In the genomic region with DNA sequence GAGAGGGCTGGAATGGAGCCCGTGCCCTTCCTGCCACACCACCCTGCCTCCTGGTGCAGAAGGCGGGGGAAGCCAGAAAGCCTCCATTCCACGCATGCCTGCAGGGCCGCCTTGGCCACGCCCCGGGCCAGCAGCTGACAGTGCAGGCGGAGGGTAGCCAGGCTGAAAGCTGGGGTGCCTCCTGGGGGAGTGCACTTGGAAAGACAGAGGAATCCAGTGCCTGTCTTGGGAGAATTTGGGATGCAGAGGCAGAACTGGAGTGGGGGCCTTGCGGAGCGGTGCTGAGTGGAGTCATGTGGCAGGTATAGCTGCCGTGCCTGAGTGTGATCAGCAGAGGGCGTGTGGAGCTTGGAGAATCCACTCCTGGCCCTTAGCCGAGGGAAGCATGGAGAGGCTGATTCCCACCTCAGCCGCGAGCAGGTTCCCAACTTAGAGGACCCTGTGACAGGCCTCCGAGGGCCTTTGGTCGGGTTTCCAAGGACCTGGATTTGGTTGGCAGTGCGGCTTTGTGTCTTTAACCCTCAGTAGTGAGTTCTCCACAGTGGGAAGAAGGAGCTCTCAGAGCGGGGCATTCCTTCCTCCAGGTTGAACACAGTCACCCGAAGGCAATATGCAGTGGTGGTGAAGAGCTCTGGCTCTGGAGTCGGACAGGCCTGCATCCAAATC, we compare ENCODE assay signal across 1 cellular context.
TF ChIP-seq lines count a peak whose summit lies in the region.

No MANE protein-coding gene starts in this region.

TF ChIP-seq in K562, 482 proteins besides CTCF, POLR2A, EP300 and RAD21 (continued from another document and continues in another):
- TF ChIP-seq, protein P1, sequence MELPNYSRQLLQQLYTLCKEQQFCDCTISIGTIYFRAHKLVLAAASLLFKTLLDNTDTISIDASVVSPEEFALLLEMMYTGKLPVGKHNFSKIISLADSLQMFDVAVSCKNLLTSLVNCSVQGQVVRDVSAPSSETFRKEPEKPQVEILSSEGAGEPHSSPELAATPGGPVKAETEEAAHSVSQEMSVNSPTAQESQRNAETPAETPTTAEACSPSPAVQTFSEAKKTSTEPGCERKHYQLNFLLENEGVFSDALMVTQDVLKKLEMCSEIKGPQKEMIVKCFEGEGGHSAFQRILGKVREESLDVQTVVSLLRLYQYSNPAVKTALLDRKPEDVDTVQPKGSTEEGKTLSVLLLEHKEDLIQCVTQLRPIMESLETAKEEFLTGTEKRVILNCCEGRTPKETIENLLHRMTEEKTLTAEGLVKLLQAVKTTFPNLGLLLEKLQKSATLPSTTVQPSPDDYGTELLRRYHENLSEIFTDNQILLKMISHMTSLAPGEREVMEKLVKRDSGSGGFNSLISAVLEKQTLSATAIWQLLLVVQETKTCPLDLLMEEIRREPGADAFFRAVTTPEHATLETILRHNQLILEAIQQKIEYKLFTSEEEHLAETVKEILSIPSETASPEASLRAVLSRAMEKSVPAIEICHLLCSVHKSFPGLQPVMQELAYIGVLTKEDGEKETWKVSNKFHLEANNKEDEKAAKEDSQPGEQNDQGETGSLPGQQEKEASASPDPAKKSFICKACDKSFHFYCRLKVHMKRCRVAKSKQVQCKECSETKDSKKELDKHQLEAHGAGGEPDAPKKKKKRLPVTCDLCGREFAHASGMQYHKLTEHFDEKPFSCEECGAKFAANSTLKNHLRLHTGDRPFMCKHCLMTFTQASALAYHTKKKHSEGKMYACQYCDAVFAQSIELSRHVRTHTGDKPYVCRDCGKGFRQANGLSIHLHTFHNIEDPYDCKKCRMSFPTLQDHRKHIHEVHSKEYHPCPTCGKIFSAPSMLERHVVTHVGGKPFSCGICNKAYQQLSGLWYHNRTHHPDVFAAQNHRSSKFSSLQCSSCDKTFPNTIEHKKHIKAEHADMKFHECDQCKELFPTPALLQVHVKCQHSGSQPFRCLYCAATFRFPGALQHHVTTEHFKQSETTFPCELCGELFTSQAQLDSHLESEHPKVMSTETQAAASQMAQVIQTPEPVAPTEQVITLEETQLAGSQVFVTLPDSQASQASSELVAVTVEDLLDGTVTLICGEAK (IDR thresholded peaks at IDR 0.05) = no peak
- TF ChIP-seq, protein P1 (CRISPR knock-in tag; IDR thresholded peaks at IDR 0.05) = no peak
- TF ChIP-seq ZNF764 (CRISPR knock-in tag; IDR thresholded peaks at IDR 0.05; ENCODE audit: low read depth) = no peak
- no peak for TF ChIP-seq FOXA1 (IDR thresholded peaks at IDR 0.05; ENCODE audit: borderline replicate concordance)
- TF ChIP-seq, protein P2, sequence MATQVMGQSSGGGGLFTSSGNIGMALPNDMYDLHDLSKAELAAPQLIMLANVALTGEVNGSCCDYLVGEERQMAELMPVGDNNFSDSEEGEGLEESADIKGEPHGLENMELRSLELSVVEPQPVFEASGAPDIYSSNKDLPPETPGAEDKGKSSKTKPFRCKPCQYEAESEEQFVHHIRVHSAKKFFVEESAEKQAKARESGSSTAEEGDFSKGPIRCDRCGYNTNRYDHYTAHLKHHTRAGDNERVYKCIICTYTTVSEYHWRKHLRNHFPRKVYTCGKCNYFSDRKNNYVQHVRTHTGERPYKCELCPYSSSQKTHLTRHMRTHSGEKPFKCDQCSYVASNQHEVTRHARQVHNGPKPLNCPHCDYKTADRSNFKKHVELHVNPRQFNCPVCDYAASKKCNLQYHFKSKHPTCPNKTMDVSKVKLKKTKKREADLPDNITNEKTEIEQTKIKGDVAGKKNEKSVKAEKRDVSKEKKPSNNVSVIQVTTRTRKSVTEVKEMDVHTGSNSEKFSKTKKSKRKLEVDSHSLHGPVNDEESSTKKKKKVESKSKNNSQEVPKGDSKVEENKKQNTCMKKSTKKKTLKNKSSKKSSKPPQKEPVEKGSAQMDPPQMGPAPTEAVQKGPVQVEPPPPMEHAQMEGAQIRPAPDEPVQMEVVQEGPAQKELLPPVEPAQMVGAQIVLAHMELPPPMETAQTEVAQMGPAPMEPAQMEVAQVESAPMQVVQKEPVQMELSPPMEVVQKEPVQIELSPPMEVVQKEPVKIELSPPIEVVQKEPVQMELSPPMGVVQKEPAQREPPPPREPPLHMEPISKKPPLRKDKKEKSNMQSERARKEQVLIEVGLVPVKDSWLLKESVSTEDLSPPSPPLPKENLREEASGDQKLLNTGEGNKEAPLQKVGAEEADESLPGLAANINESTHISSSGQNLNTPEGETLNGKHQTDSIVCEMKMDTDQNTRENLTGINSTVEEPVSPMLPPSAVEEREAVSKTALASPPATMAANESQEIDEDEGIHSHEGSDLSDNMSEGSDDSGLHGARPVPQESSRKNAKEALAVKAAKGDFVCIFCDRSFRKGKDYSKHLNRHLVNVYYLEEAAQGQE (CRISPR knock-in tag; IDR thresholded peaks at IDR 0.05; ENCODE audit: low read depth) = no peak
- no peak for TF ChIP-seq MYBL2 (IDR thresholded peaks at IDR 0.05; ENCODE audit: low read depth)
- TF ChIP-seq MYBL2 (CRISPR knock-in tag; IDR thresholded peaks at IDR 0.05; ENCODE audit: borderline replicate concordance) = no peak
- TF ChIP-seq, protein P3, sequence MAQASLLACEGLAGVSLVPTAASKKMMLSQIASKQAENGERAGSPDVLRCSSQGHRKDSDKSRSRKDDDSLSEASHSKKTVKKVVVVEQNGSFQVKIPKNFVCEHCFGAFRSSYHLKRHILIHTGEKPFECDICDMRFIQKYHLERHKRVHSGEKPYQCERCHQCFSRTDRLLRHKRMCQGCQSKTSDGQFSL (CRISPR knock-in tag; IDR thresholded peaks at IDR 0.05) = no peak
- TF ChIP-seq, protein P3 (tag; IDR thresholded peaks at IDR 0.05) = no peak
- peak; percentile 90 for TF ChIP-seq STAG1 (CRISPR knock-in tag; IDR thresholded peaks at IDR 0.05; ENCODE audit: borderline replicate concordance)
- TF ChIP-seq, protein P4, sequence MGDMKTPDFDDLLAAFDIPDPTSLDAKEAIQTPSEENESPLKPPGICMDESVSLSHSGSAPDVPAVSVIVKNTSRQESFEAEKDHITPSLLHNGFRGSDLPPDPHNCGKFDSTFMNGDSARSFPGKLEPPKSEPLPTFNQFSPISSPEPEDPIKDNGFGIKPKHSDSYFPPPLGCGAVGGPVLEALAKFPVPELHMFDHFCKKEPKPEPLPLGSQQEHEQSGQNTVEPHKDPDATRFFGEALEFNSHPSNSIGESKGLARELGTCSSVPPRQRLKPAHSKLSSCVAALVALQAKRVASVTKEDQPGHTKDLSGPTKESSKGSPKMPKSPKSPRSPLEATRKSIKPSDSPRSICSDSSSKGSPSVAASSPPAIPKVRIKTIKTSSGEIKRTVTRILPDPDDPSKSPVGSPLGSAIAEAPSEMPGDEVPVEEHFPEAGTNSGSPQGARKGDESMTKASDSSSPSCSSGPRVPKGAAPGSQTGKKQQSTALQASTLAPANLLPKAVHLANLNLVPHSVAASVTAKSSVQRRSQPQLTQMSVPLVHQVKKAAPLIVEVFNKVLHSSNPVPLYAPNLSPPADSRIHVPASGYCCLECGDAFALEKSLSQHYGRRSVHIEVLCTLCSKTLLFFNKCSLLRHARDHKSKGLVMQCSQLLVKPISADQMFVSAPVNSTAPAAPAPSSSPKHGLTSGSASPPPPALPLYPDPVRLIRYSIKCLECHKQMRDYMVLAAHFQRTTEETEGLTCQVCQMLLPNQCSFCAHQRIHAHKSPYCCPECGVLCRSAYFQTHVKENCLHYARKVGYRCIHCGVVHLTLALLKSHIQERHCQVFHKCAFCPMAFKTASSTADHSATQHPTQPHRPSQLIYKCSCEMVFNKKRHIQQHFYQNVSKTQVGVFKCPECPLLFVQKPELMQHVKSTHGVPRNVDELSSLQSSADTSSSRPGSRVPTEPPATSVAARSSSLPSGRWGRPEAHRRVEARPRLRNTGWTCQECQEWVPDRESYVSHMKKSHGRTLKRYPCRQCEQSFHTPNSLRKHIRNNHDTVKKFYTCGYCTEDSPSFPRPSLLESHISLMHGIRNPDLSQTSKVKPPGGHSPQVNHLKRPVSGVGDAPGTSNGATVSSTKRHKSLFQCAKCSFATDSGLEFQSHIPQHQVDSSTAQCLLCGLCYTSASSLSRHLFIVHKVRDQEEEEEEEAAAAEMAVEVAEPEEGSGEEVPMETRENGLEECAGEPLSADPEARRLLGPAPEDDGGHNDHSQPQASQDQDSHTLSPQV (IDR thresholded peaks at IDR 0.05) = no peak
- no peak for TF ChIP-seq C11orf30 (IDR thresholded peaks at IDR 0.05; ENCODE audit: low read depth)
- TF ChIP-seq CBX3 (IDR thresholded peaks at IDR 0.05; ENCODE audit: borderline replicate concordance in 1 of 2, low read length in 2 of 2) = 0 out of 3 replicates have a peak, but pooled peaks of 1 of the 2 experiments have one; percentile 35
- TF ChIP-seq, protein P5, sequence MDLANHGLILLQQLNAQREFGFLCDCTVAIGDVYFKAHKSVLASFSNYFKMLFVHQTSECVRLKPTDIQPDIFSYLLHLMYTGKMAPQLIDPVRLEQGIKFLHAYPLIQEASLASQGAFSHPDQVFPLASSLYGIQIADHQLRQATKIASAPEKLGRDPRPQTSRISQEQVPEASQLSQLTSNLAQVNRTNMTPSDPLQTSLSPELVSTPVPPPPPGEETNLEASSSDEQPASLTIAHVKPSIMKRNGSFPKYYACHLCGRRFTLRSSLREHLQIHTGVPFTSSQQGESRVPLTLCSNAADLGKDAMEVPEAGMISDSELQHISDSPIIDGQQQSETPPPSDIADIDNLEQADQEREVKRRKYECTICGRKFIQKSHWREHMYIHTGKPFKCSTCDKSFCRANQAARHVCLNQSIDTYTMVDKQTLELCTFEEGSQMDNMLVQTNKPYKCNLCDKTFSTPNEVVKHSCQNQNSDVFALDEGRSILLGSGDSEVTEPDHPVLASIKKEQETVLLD (IDR thresholded peaks at IDR 0.05) = no peak
- TF ChIP-seq KDM4B (IDR thresholded peaks at IDR 0.05; ENCODE audit: borderline replicate concordance in 2 of 2, low read depth in 1 of 2) = no peak
- no peak for TF ChIP-seq ZNF324 (CRISPR knock-in tag; IDR thresholded peaks at IDR 0.05)
- 0 out of 2 replicates have a peak, but pooled peaks have one; percentile 13 for TF ChIP-seq ZNF24 (IDR thresholded peaks at IDR 0.05)
- TF ChIP-seq, protein P6, sequence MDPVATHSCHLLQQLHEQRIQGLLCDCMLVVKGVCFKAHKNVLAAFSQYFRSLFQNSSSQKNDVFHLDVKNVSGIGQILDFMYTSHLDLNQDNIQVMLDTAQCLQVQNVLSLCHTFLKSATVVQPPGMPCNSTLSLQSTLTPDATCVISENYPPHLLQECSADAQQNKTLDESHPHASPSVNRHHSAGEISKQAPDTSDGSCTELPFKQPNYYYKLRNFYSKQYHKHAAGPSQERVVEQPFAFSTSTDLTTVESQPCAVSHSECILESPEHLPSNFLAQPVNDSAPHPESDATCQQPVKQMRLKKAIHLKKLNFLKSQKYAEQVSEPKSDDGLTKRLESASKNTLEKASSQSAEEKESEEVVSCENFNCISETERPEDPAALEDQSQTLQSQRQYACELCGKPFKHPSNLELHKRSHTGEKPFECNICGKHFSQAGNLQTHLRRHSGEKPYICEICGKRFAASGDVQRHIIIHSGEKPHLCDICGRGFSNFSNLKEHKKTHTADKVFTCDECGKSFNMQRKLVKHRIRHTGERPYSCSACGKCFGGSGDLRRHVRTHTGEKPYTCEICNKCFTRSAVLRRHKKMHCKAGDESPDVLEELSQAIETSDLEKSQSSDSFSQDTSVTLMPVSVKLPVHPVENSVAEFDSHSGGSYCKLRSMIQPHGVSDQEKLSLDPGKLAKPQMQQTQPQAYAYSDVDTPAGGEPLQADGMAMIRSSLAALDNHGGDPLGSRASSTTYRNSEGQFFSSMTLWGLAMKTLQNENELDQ (CRISPR knock-in tag; IDR thresholded peaks at IDR 0.05; ENCODE audit: borderline replicate concordance) = no peak
- TF ChIP-seq, protein P7, sequence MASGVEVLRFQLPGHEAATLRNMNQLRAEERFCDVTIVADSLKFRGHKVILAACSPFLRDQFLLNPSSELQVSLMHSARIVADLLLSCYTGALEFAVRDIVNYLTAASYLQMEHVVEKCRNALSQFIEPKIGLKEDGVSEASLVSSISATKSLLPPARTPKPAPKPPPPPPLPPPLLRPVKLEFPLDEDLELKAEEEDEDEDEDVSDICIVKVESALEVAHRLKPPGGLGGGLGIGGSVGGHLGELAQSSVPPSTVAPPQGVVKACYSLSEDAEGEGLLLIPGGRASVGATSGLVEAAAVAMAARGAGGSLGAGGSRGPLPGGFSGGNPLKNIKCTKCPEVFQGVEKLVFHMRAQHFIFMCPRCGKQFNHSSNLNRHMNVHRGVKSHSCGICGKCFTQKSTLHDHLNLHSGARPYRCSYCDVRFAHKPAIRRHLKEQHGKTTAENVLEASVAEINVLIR (CRISPR knock-in tag; IDR thresholded peaks at IDR 0.05) = no peak
- TF ChIP-seq EZH2 (IDR thresholded peaks at IDR 0.05; ENCODE audit: borderline replicate concordance, low read depth, low read length) = no peak
- peak; percentile 72; the same call in 1 of the 2 replicates for TF ChIP-seq CC2D1A (IDR thresholded peaks at IDR 0.05)
- peak; percentile 49; the same call in 1 of the 2 replicates for TF ChIP-seq RB1 (IDR thresholded peaks at IDR 0.05; ENCODE audit: low read depth)
- peak; percentile 60; the same call in 1 of the 2 replicates for TF ChIP-seq MYC (IDR thresholded peaks at IDR 0.05; ENCODE audit: low read depth, low read length)
- no peak for TF ChIP-seq MYC (CRISPR knock-in tag; IDR thresholded peaks at IDR 0.05; ENCODE audit: borderline replicate concordance, low read depth)
- TF ChIP-seq GATA2 (CRISPR knock-in tag; IDR thresholded peaks at IDR 0.05) = no peak
- TF ChIP-seq KLF1 (tag; IDR thresholded peaks at IDR 0.05) = no peak
- TF ChIP-seq SOX6 (IDR thresholded peaks at IDR 0.05) = 0 out of 2 replicates have a peak, but pooled peaks have one; percentile 8
- TF ChIP-seq L3MBTL2 (IDR thresholded peaks at IDR 0.05) = 0 out of 2 replicates have a peak, but pooled peaks have one; percentile 27
